ENCODE assay signal across 1 cellular context in the genomic region with DNA sequence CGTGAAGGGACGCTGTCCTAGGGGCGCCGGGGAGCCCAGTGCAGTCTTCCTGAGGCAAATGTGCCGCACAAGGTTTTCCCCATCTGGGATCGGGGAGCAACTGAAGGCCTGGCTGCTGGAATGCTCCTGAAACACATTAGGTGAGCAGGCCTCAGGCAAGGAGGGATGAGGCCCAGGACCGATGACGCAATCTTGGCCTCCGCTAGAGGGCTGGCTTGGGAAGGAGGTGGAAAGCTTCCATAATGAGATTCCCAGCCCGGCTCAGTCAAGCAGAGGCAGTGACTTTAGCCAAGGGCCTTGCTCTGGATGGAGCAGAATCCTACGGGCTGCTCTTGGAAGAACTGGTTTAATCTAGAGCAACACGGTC.
A peak's percentile ranks its signal among the peaks of the same experiment; 100 is the strongest.
TF ChIP-seq lines count a peak whose summit lies in the region.

No MANE protein-coding gene starts in this region.

TF ChIP-seq in WTC11, 78 proteins besides CTCF, POLR2A, EP300 and RAD21 (continued from another document):
- TF ChIP-seq, protein P1, sequence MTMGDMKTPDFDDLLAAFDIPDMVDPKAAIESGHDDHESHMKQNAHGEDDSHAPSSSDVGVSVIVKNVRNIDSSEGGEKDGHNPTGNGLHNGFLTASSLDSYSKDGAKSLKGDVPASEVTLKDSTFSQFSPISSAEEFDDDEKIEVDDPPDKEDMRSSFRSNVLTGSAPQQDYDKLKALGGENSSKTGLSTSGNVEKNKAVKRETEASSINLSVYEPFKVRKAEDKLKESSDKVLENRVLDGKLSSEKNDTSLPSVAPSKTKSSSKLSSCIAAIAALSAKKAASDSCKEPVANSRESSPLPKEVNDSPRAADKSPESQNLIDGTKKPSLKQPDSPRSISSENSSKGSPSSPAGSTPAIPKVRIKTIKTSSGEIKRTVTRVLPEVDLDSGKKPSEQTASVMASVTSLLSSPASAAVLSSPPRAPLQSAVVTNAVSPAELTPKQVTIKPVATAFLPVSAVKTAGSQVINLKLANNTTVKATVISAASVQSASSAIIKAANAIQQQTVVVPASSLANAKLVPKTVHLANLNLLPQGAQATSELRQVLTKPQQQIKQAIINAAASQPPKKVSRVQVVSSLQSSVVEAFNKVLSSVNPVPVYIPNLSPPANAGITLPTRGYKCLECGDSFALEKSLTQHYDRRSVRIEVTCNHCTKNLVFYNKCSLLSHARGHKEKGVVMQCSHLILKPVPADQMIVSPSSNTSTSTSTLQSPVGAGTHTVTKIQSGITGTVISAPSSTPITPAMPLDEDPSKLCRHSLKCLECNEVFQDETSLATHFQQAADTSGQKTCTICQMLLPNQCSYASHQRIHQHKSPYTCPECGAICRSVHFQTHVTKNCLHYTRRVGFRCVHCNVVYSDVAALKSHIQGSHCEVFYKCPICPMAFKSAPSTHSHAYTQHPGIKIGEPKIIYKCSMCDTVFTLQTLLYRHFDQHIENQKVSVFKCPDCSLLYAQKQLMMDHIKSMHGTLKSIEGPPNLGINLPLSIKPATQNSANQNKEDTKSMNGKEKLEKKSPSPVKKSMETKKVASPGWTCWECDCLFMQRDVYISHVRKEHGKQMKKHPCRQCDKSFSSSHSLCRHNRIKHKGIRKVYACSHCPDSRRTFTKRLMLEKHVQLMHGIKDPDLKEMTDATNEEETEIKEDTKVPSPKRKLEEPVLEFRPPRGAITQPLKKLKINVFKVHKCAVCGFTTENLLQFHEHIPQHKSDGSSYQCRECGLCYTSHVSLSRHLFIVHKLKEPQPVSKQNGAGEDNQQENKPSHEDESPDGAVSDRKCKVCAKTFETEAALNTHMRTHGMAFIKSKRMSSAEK (CRISPR knock-in tag; IDR thresholded peaks at IDR 0.05; ENCODE audit: borderline replicate concordance): 0 out of 2 replicates have a peak, but pooled peaks have one; percentile 33
- TF ChIP-seq JAZF1 (CRISPR knock-in tag; IDR thresholded peaks at IDR 0.05) (no peak), ELF4 (CRISPR knock-in tag; IDR thresholded peaks at IDR 0.05; ENCODE audit: low read depth) (no peak), RORB (CRISPR knock-in tag; IDR thresholded peaks at IDR 0.05) (no peak), MXD4 (CRISPR knock-in tag; IDR thresholded peaks at IDR 0.05; ENCODE audit: borderline replicate concordance) (no peak), NR1H2 (CRISPR knock-in tag; IDR thresholded peaks at IDR 0.05) (no peak), SP1 (CRISPR knock-in tag; conservative IDR thresholded peaks at IDR 0.05) (0 out of 2 replicates have a peak, but pooled peaks have one; percentile 37), SMAD4 (CRISPR knock-in tag; IDR thresholded peaks at IDR 0.05) (no peak), ESRRA (CRISPR knock-in tag; IDR thresholded peaks at IDR 0.05; ENCODE audit: borderline replicate concordance) (no peak), SOX15 (CRISPR knock-in tag; IDR thresholded peaks at IDR 0.05) (no peak), KAT7 (CRISPR knock-in tag; IDR thresholded peaks at IDR 0.05; ENCODE audit: borderline replicate concordance) (no peak), NFE2L1 (CRISPR knock-in tag; IDR thresholded peaks at IDR 0.05) (no peak), NR3C1 (CRISPR knock-in tag; conservative IDR thresholded peaks at IDR 0.05; ENCODE audit: low read depth) (0 out of 2 replicates have a peak, but pooled peaks have one; percentile 41), NFATC4 (CRISPR knock-in tag; IDR thresholded peaks at IDR 0.05) (no peak), CBFB (CRISPR knock-in tag; IDR thresholded peaks at IDR 0.05; ENCODE audit: low read depth) (no peak), FOXJ3 (CRISPR knock-in tag; IDR thresholded peaks at IDR 0.05; ENCODE audit: borderline replicate concordance) (no peak), FOXP1 (CRISPR knock-in tag; IDR thresholded peaks at IDR 0.05; ENCODE audit: borderline replicate concordance) (peak; percentile 48; the same call in 1 of the 2 replicates), ZBTB21 (CRISPR knock-in tag; IDR thresholded peaks at IDR 0.05; ENCODE audit: borderline replicate concordance) (no peak), ETV6 (CRISPR knock-in tag; IDR thresholded peaks at IDR 0.05) (no peak)
- TF ChIP-seq, protein P2, sequence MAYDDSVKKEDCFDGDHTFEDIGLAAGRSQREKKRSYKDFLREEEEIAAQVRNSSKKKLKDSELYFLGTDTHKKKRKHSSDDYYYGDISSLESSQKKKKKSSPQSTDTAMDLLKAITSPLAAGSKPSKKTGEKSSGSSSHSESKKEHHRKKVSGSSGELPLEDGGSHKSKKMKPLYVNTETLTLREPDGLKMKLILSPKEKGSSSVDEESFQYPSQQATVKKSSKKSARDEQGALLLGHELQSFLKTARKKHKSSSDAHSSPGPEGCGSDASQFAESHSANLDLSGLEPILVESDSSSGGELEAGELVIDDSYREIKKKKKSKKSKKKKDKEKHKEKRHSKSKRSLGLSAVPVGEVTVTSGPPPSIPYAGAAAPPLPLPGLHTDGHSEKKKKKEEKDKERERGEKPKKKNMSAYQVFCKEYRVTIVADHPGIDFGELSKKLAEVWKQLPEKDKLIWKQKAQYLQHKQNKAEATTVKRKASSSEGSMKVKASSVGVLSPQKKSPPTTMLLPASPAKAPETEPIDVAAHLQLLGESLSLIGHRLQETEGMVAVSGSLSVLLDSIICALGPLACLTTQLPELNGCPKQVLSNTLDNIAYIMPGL (CRISPR knock-in tag; IDR thresholded peaks at IDR 0.05): no peak
- TF ChIP-seq, protein P3, sequence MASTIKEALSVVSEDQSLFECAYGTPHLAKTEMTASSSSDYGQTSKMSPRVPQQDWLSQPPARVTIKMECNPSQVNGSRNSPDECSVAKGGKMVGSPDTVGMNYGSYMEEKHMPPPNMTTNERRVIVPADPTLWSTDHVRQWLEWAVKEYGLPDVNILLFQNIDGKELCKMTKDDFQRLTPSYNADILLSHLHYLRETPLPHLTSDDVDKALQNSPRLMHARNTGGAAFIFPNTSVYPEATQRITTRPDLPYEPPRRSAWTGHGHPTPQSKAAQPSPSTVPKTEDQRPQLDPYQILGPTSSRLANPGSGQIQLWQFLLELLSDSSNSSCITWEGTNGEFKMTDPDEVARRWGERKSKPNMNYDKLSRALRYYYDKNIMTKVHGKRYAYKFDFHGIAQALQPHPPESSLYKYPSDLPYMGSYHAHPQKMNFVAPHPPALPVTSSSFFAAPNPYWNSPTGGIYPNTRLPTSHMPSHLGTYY (CRISPR knock-in tag; IDR thresholded peaks at IDR 0.05): no peak
- TF ChIP-seq, protein P4, sequence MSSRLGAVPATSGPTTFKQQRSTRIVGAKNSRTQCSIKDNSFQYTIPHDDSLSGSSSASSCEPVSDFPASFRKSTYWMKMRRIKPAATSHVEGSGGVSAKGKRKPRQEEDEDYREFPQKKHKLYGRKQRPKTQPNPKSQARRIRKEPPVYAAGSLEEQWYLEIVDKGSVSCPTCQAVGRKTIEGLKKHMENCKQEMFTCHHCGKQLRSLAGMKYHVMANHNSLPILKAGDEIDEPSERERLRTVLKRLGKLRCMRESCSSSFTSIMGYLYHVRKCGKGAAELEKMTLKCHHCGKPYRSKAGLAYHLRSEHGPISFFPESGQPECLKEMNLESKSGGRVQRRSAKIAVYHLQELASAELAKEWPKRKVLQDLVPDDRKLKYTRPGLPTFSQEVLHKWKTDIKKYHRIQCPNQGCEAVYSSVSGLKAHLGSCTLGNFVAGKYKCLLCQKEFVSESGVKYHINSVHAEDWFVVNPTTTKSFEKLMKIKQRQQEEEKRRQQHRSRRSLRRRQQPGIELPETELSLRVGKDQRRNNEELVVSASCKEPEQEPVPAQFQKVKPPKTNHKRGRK (CRISPR knock-in tag; IDR thresholded peaks at IDR 0.05; ENCODE audit: borderline replicate concordance): no peak
- TF ChIP-seq, protein P5, sequence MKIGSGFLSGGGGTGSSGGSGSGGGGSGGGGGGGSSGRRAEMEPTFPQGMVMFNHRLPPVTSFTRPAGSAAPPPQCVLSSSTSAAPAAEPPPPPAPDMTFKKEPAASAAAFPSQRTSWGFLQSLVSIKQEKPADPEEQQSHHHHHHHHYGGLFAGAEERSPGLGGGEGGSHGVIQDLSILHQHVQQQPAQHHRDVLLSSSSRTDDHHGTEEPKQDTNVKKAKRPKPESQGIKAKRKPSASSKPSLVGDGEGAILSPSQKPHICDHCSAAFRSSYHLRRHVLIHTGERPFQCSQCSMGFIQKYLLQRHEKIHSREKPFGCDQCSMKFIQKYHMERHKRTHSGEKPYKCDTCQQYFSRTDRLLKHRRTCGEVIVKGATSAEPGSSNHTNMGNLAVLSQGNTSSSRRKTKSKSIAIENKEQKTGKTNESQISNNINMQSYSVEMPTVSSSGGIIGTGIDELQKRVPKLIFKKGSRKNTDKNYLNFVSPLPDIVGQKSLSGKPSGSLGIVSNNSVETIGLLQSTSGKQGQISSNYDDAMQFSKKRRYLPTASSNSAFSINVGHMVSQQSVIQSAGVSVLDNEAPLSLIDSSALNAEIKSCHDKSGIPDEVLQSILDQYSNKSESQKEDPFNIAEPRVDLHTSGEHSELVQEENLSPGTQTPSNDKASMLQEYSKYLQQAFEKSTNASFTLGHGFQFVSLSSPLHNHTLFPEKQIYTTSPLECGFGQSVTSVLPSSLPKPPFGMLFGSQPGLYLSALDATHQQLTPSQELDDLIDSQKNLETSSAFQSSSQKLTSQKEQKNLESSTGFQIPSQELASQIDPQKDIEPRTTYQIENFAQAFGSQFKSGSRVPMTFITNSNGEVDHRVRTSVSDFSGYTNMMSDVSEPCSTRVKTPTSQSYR (CRISPR knock-in tag; IDR thresholded peaks at IDR 0.05): no peak
- TF ChIP-seq, protein P6, sequence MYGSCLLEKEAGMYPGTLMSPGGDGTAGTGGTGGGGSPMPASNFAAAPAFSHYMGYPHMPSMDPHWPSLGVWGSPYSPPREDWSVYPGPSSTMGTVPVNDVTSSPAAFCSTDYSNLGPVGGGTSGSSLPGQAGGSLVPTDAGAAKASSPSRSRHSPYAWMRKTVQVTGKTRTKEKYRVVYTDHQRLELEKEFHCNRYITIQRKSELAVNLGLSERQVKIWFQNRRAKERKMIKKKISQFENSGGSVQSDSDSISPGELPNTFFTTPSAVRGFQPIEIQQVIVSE (CRISPR knock-in tag; IDR thresholded peaks at IDR 0.05; ENCODE audit: borderline replicate concordance): no peak
- TF ChIP-seq, protein P7, sequence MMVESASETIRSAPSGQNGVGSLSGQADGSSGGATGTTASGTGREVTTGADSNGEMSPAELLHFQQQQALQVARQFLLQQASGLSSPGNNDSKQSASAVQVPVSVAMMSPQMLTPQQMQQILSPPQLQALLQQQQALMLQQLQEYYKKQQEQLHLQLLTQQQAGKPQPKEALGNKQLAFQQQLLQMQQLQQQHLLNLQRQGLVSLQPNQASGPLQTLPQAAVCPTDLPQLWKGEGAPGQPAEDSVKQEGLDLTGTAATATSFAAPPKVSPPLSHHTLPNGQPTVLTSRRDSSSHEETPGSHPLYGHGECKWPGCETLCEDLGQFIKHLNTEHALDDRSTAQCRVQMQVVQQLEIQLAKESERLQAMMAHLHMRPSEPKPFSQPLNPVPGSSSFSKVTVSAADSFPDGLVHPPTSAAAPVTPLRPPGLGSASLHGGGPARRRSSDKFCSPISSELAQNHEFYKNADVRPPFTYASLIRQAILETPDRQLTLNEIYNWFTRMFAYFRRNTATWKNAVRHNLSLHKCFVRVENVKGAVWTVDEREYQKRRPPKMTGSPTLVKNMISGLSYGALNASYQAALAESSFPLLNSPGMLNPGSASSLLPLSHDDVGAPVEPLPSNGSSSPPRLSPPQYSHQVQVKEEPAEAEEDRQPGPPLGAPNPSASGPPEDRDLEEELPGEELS (CRISPR knock-in tag; IDR thresholded peaks at IDR 0.05): no peak
- TF ChIP-seq, protein P8, sequence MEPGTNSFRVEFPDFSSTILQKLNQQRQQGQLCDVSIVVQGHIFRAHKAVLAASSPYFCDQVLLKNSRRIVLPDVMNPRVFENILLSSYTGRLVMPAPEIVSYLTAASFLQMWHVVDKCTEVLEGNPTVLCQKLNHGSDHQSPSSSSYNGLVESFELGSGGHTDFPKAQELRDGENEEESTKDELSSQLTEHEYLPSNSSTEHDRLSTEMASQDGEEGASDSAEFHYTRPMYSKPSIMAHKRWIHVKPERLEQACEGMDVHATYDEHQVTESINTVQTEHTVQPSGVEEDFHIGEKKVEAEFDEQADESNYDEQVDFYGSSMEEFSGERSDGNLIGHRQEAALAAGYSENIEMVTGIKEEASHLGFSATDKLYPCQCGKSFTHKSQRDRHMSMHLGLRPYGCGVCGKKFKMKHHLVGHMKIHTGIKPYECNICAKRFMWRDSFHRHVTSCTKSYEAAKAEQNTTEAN (CRISPR knock-in tag; IDR thresholded peaks at IDR 0.05): no peak
- TF ChIP-seq, protein P9, sequence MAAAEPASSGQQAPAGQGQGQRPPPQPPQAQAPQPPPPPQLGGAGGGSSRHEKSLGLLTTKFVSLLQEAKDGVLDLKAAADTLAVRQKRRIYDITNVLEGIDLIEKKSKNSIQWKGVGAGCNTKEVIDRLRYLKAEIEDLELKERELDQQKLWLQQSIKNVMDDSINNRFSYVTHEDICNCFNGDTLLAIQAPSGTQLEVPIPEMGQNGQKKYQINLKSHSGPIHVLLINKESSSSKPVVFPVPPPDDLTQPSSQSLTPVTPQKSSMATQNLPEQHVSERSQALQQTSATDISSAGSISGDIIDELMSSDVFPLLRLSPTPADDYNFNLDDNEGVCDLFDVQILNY (CRISPR knock-in tag; IDR thresholded peaks at IDR 0.05): no peak
